ENCODE assay signal across 9 cellular contexts in genomic region chr15:70569139-70569717, GRCh38.
A peak's percentile ranks its signal among the peaks of the same experiment; 100 is the strongest.
DNase-seq lines count a peak whose midpoint lies in the region; ATAC-seq, FAIRE-seq and TF ChIP-seq lines count a peak whose summit lies in the region.
"Had no signal": no experiment of that assay in that cellular context is flagged by ENCODE, and none has a peak within 500 bp of the region (broad histone marks: within the 10 kb centered on the region; RNA-seq: fewer than 3 reads in every experiment).

No MANE protein-coding gene starts in this region.

- H3K4me2 ChIP-seq in H1 (ENCODE audit: insufficient read depth in 1 of 2, low read depth in 2 of 2, low read length in 2 of 2), result no peak overlapping the region

- 0 out of 7 replicates have a peak, but pooled peaks cover 0 to 2% (median 0%) of the 10 kb centered on the region in 4 experiments for H3K27me3 ChIP-seq in H1 (replicated peaks in 1 of 4; ENCODE audit: control insufficient read depth in 3 of 4, extremely low read depth in 1 of 4, insufficient read depth in 3 of 4, low read length in 3 of 4)

- H4K5ac ChIP-seq in H1 (ENCODE audit: insufficient read length, low read depth, low read length), result no peak overlapping the region

- H3K36me3 ChIP-seq in H1 (ENCODE audit: control insufficient read depth in 2 of 4, insufficient read depth in 4 of 4, low read length in 3 of 4), result no peaks in the 10 kb centered on the region

- no peak overlapping the region for H2BK20ac ChIP-seq in H1 (ENCODE audit: low read length)

- H3K56ac ChIP-seq in H1 (replicated peaks; ENCODE audit: insufficient read length, low read depth, low read length), result no peak overlapping the region

- no peak overlapping the region for H3K14ac ChIP-seq in H1 (ENCODE audit: insufficient read length)

- no peak overlapping the region for H3K4ac ChIP-seq in H1 (replicated peaks; ENCODE audit: insufficient read length, low read depth, low read length)

- no peaks in the 10 kb centered on the region for H4K20me1 ChIP-seq in H1 (replicated peaks in 1 of 2; ENCODE audit: control insufficient read depth in 1 of 2, insufficient read depth in 2 of 2, low read length in 2 of 2)

- no peaks in the 10 kb centered on the region for H3K79me1 ChIP-seq in H1 (ENCODE audit: low read depth, low read length)

- no peak overlapping the region for H2AK5ac ChIP-seq in H1 (ENCODE audit: low read depth, low read length)

- H3K9ac ChIP-seq in H1 (replicated peaks in 1 of 4; ENCODE audit: extremely low read depth in 1 of 4, low read depth in 3 of 4, low read length in 3 of 4), result no peak overlapping the region

- 69% methylated on average over 3 of the region's 3 CpGs; no CpG with 5 or more reads in 1 of the 2 experiments for WGBS in H1 (ENCODE audit: extremely low coverage in 1 of 2, insufficient coverage in 1 of 2, insufficient read length in 1 of 2, insufficient replicate concordance in 2 of 2, low coverage in 1 of 2, low lambda C conversion rate in 2 of 2, missing lambda C conversion rate in 1 of 2), 2 experiments

- no peak overlapping the region for H2BK120ac ChIP-seq in H1 (replicated peaks; ENCODE audit: low read depth, low read length)

- no peak for FAIRE-seq in H1 (lab: Jason Lieb, UNC)

- no peak for ATAC-seq in GM18517 (IDR thresholded peaks at IDR 0.05; ENCODE audit: unreplicated experiment)
- ATAC-seq in activated CD4-positive, alpha-beta T cell treated with anti-CD3 and anti-CD28 coated beads for 36 hours, result no peak

- no peak overlapping the region for H3K4me3 Mint-ChIP-seq in activated CD4-positive, alpha-beta T cell treated with anti-CD3 and anti-CD28 coated beads for 36 hours
- no peak overlapping the region for H3K4me3 Mint-ChIP-seq in activated CD4-positive, alpha-beta T cell treated with anti-CD3 and anti-CD28 coated beads, Interleukin-2, amount 10 ng/mL, durations not matched to agents 7 days and 5 days
- H3K4me3 Mint-ChIP-seq: memory B cell had no signal

- H2BK12ac ChIP-seq in H1 (ENCODE audit: low read depth, low read length), result no peak overlapping the region

- no peak overlapping the region for H4K91ac ChIP-seq in H1 (replicated peaks; ENCODE audit: insufficient read length, low read length)

- H3K23me2 ChIP-seq in H1 (ENCODE audit: low read depth, low read length), result no peaks in the 10 kb centered on the region

- CTCF ChIA-PET in H1 (lab: Charles Lee; ENCODE audit: partially characterized antibody), result interaction anchor here (0.7 to 3.3 kb wide), 28 partner anchors 10 to 243 kb away, joined by 3 to 28 read pairs (median 5); no protein-coding TSS in a partner anchor
- CTCF ChIA-PET in activated CD4-positive, alpha-beta T cell treated with anti-CD3 and anti-CD28 coated beads for 36 hours (lab: Charles Lee), result interaction anchor here (0.5 to 3.9 kb wide), 6 partner anchors 10 to 992 kb away, joined by 3 to 19 read pairs (median 4); no protein-coding TSS in a partner anchor
- CTCF ChIA-PET in activated CD4-positive, alpha-beta T cell treated with anti-CD3 and anti-CD28 coated beads, Interleukin-2, amount 10 ng/mL, durations not matched to agents 7 days and 5 days (lab: Charles Lee), result interaction anchor here (0.6 to 1.3 kb wide), 3 partner anchors 17 to 1106 kb away, joined by 3 to 6 read pairs (median 3); no protein-coding TSS in a partner anchor

- H3K18ac ChIP-seq in H1 (ENCODE audit: extremely low read depth, low read length), result no peak overlapping the region

- H2BK5ac ChIP-seq in H1 (ENCODE audit: low read depth, low read length), result no peak overlapping the region

- POLR2A ChIA-PET in H1 (lab: Charles Lee; ENCODE audit: partially characterized antibody), result interaction anchor here (1.1 kb wide), 1 partner anchor 12 kb away, joined by 3 read pairs; no protein-coding TSS in a partner anchor
- POLR2A ChIA-PET in activated CD4-positive, alpha-beta T cell treated with anti-CD3 and anti-CD28 coated beads for 36 hours (lab: Charles Lee), result interaction anchor here (0.7 kb wide), 1 partner anchor 9 kb away, joined by 3 read pairs; no protein-coding TSS in a partner anchor
- POLR2A ChIA-PET in activated CD4-positive, alpha-beta T cell treated with anti-CD3 and anti-CD28 coated beads, Interleukin-2, amount 10 ng/mL, durations not matched to agents 7 days and 5 days (lab: Charles Lee), result no interaction called here

- H4K8ac ChIP-seq in H1 (ENCODE audit: extremely low read depth, insufficient read depth, low read length), result no peak overlapping the region

- H3K9me3 Mint-ChIP-seq in activated CD4-positive, alpha-beta T cell treated with anti-CD3 and anti-CD28 coated beads for 36 hours (ENCODE audit: low read depth), result peaks cover 3% of the 10 kb centered on the region
- H3K9me3 Mint-ChIP-seq in activated CD4-positive, alpha-beta T cell treated with anti-CD3 and anti-CD28 coated beads, Interleukin-2, amount 10 ng/mL, durations not matched to agents 7 days and 5 days, result peaks cover 1% of the 10 kb centered on the region

- H2BK15ac ChIP-seq in H1 (ENCODE audit: low read length), result no peak overlapping the region

- no peak overlapping the region for H2AFZ ChIP-seq in H1 (ENCODE audit: low read length)

- TF ChIP-seq CTCF in GM12865 (IDR thresholded peaks at IDR 0.05; ENCODE audit: insufficient read depth, low read depth, low read length, missing control alignments) (peak; percentile 22), H1 (IDR thresholded peaks at IDR 0.05; ENCODE audit: control extremely low read depth in 1 of 3, insufficient read depth in 1 of 3, low read depth in 1 of 3, low read length in 3 of 3) (peak; percentile 47 to 72 (median 70))

- peak; percentile 17 for DNase-seq in GM12865 (ENCODE audit: low read depth)
- peak; percentile 46 for DNase-seq in NOMO-1 treated with DMSO at 0.1 percent for 48 hours (lab: John Stamatoyannopoulos, UW; ENCODE audit: unreplicated experiment)
- DNase-seq in H1 (ENCODE audit: low read depth in 1 of 2, low spot score in 2 of 2), result no peak
- DNase-seq in myocyte (ENCODE audit: low read depth), result peak; percentile 70
- no peak for DNase-seq in stimulated activated CD4-positive, alpha-beta T cell treated with anti-CD3 and anti-CD28 coated beads, Interleukin-12 subunit alpha, Interleukin-12 subunit beta, amount 100 ng/mL, for 4 hours
- no peak for DNase-seq in activated CD4-positive, alpha-beta T cell treated with anti-CD3 and anti-CD28 coated beads for 36 hours
- no peak for DNase-seq in activated CD4-positive, alpha-beta T cell treated with anti-CD3 and anti-CD28 coated beads, Interleukin-2, amount 10 ng/mL, durations not matched to agents 7 days and 5 days

- H3K27me3 Mint-ChIP-seq in activated CD4-positive, alpha-beta T cell treated with anti-CD3 and anti-CD28 coated beads for 36 hours, result no peaks in the 10 kb centered on the region
- peaks cover 2% of the 10 kb centered on the region for H3K27me3 Mint-ChIP-seq in activated CD4-positive, alpha-beta T cell treated with anti-CD3 and anti-CD28 coated beads, Interleukin-2, amount 10 ng/mL, durations not matched to agents 7 days and 5 days

- intact Hi-C loops in activated CD4-positive, alpha-beta T cell treated with anti-CD3 and anti-CD28 coated beads for 36 hours (cut with DNase I, micrococcal nuclease), result no loop called here

- peak; percentile 81 to 88 for TF ChIP-seq RAD21 in H1 (IDR thresholded peaks at IDR 0.05 in 1 of 2, conservative IDR thresholded peaks at IDR 0.05 in 1 of 2; ENCODE audit: low read depth in 2 of 2, low read length in 2 of 2)

- TF ChIP-seq POLR2A in H1 (IDR thresholded peaks at IDR 0.05; ENCODE audit: control extremely low read depth in 1 of 2, low read depth in 2 of 2, low read length in 2 of 2), result no peak

- peaks cover 15% of the 10 kb centered on the region for H3K4me1 Mint-ChIP-seq in activated CD4-positive, alpha-beta T cell treated with anti-CD3 and anti-CD28 coated beads for 36 hours
- no peaks in the 10 kb centered on the region for H3K4me1 Mint-ChIP-seq in activated CD4-positive, alpha-beta T cell treated with anti-CD3 and anti-CD28 coated beads, Interleukin-2, amount 10 ng/mL, durations not matched to agents 7 days and 5 days

- H3K23ac ChIP-seq in H1 (ENCODE audit: insufficient read length), result no peak overlapping the region

- H3K36me3 Mint-ChIP-seq in activated CD4-positive, alpha-beta T cell treated with anti-CD3 and anti-CD28 coated beads for 36 hours (ENCODE audit: low read depth), result no peaks in the 10 kb centered on the region
- no peaks in the 10 kb centered on the region for H3K36me3 Mint-ChIP-seq in activated CD4-positive, alpha-beta T cell treated with anti-CD3 and anti-CD28 coated beads, Interleukin-2, amount 10 ng/mL, durations not matched to agents 7 days and 5 days (ENCODE audit: low read depth)

- no peak for TF ChIP-seq EP300 in H1 (IDR thresholded peaks at IDR 0.05; ENCODE audit: borderline replicate concordance in 1 of 2, low read depth in 2 of 2, low read length in 2 of 2)

- H3K79me2 ChIP-seq in H1 (ENCODE audit: control insufficient read depth in 1 of 2, insufficient read depth in 2 of 2, low read length in 2 of 2), result no peaks in the 10 kb centered on the region

- H3K27ac Mint-ChIP-seq in activated CD4-positive, alpha-beta T cell treated with anti-CD3 and anti-CD28 coated beads for 36 hours, result no peak overlapping the region
- no peak overlapping the region for H3K27ac Mint-ChIP-seq in activated CD4-positive, alpha-beta T cell treated with anti-CD3 and anti-CD28 coated beads, Interleukin-2, amount 10 ng/mL, durations not matched to agents 7 days and 5 days
- H3K27ac Mint-ChIP-seq: memory B cell had no signal

- peaks cover 0 to 4% of the 10 kb centered on the region in 2 experiments; a peak in 1 of 4 replicates for H3K9me3 ChIP-seq in H1 (ENCODE audit: insufficient read depth in 2 of 2, low read depth in 1 of 2, low read length in 1 of 2)

- peaks cover 0 to 3% (median 1%) of the 10 kb centered on the region in 4 experiments; a peak in 1 of 7 replicates for H3K4me1 ChIP-seq in H1 (replicated peaks in 1 of 4; ENCODE audit: control insufficient read depth in 3 of 4, insufficient read depth in 4 of 4, low read length in 3 of 4)

- no peak overlapping the region for H3K27ac ChIP-seq in H1 (ENCODE audit: low read depth, low read length)

- H3K4me3 ChIP-seq in GM12865 (ENCODE audit: low read depth, low read length), result no peak overlapping the region
- H3K4me3 ChIP-seq in H1 (ENCODE audit: extremely low read depth in 1 of 4, insufficient read depth in 2 of 4, low read depth in 3 of 4, low read length in 4 of 4), result no peak overlapping the region

TF ChIP-seq in H1, 55 proteins besides CTCF, POLR2A, EP300 and RAD21:
- TF ChIP-seq TEAD4 (IDR thresholded peaks at IDR 0.05; ENCODE audit: low read depth, low read length) (0 out of 2 replicates have a peak, but pooled peaks have one; percentile 31), USF2 (IDR thresholded peaks at IDR 0.05; ENCODE audit: low read length) (no peak)

Comparison
In these comparisons a context has a peak if more than half of its experiments do, and no peak if none do; other contexts are left out.
1. DNase-seq: peak in GM12865 (single experiment), NOMO-1 treated with DMSO at 0.1 percent for 48 hours (single experiment) and myocyte (single experiment); none in H1 (0 of 2), stimulated activated CD4-positive, alpha-beta T cell treated with anti-CD3 and anti-CD28 coated beads, Interleukin-12 subunit alpha, Interleukin-12 subunit beta, amount 100 ng/mL, for 4 hours (single experiment), activated CD4-positive, alpha-beta T cell treated with anti-CD3 and anti-CD28 coated beads for 36 hours (single experiment) and activated CD4-positive, alpha-beta T cell treated with anti-CD3 and anti-CD28 coated beads, Interleukin-2, amount 10 ng/mL, durations not matched to agents 7 days and 5 days (single experiment).